In the genomic region with DNA sequence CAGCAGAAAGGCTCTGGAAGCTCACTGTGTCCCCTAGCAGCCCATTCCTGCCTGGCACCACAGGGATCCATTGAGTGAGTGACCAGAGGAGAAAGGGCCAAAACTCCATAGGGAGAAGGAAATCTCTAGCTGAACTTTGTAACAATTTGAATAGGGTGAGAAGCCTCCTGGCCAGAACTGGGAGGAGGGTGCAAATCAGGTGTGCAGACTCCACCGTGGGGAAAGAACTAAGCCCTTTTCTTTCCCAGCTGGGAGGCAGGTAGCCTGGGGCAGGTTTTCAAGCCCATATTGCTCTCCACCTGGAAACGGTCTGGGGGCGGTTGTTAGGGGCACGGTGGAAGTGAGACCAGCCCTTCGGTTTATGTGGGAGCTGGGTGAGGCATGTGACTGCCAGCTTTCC, we compare ENCODE assay signal across 21 cellular contexts.
DNase-seq lines count a peak whose midpoint lies in the region; ATAC-seq, FAIRE-seq and TF ChIP-seq lines count a peak whose summit lies in the region.
"Had no signal": no experiment of that assay in that cellular context is flagged by ENCODE, and none has a peak within 500 bp of the region (broad histone marks: within the 10 kb centered on the region; RNA-seq: fewer than 3 reads in every experiment).

No MANE protein-coding gene starts in this region.

- H3K27ac ChIP-seq in H1 (ENCODE audit: low read depth, low read length) (no peak overlapping the region), mesenchymal stem cell (ENCODE audit: low read length, poor library complexity, severe bottlenecking) (no peak overlapping the region), spleen (no peak overlapping the region)
- H3K27ac ChIP-seq: 22Rv1; A549; BLaER1 treated with 17β-estradiol and CSF1 and Interleukin-3, amounts not matched to agents 10 nM and 100 nM; C4-2B had no signal

- no peak overlapping the region for H3K56ac ChIP-seq in H1 (replicated peaks; ENCODE audit: insufficient read length, low read depth, low read length)

- H3K36me3 ChIP-seq in H1 (ENCODE audit: control insufficient read depth in 2 of 4, insufficient read depth in 4 of 4, low read length in 3 of 4), result no peaks in the 10 kb centered on the region
- H3K36me3 ChIP-seq in mesenchymal stem cell (ENCODE audit: control insufficient read depth in 1 of 2, insufficient read depth in 2 of 2, low read depth in 1 of 2, low read length in 2 of 2), result no peaks in the 10 kb centered on the region
- no peaks in the 10 kb centered on the region for H3K36me3 ChIP-seq in spleen
- H3K36me3 ChIP-seq: BLaER1 treated with 17β-estradiol and CSF1 and Interleukin-3, amounts not matched to agents 10 nM and 100 nM had no signal

- no peak for TF ChIP-seq EP300 in H1 (IDR thresholded peaks at IDR 0.05; ENCODE audit: borderline replicate concordance in 1 of 2, low read depth in 2 of 2, low read length in 2 of 2)

- H3K27me3 ChIP-seq in H1 (replicated peaks in 1 of 4; ENCODE audit: control insufficient read depth in 3 of 4, extremely low read depth in 1 of 4, insufficient read depth in 3 of 4, low read length in 3 of 4) (no peaks in the 10 kb centered on the region), mesenchymal stem cell (ENCODE audit: control insufficient read depth in 1 of 2, insufficient read depth in 1 of 2, low read length in 2 of 2) (no peaks in the 10 kb centered on the region), spleen (replicated peaks in 1 of 7) (no peaks in the 10 kb centered on the region)
- H3K27me3 ChIP-seq: BLaER1 treated with 17β-estradiol and CSF1 and Interleukin-3, amounts not matched to agents 10 nM and 100 nM had no signal

- intact Hi-C loops in spleen (cut with DNase I; ENCODE audit: low total_unique reads) (no loop called here), lower leg skin (cut with DNase I; ENCODE audit: low total_unique reads) (no loop called here)

- ATAC-seq in HG03196 (IDR thresholded peaks at IDR 0.05; ENCODE audit: unreplicated experiment), result no peak
- ATAC-seq: A549; CD8-positive, alpha-beta T cell had no signal

- no peak for TF ChIP-seq RAD21 in H1 (IDR thresholded peaks at IDR 0.05 in 1 of 2, conservative IDR thresholded peaks at IDR 0.05 in 1 of 2; ENCODE audit: low read depth in 2 of 2, low read length in 2 of 2)

- H2AK5ac ChIP-seq in H1 (ENCODE audit: low read depth, low read length), result no peak overlapping the region
- H2AK5ac ChIP-seq in mesenchymal stem cell (ENCODE audit: low read length, severe bottlenecking), result no peak overlapping the region

- peak overlapping the region; percentile 44; the same call in 1 of the 2 replicates for H2AFZ ChIP-seq in H1 (ENCODE audit: low read length)
- H2AFZ ChIP-seq in mesenchymal stem cell (ENCODE audit: low read depth, low read length), result no peak overlapping the region

- H2BK15ac ChIP-seq in H1 (ENCODE audit: low read length), result no peak overlapping the region
- peak overlapping the region; percentile 74 for H2BK15ac ChIP-seq in mesenchymal stem cell (ENCODE audit: low read depth, poor library complexity, severe bottlenecking)

- no peak for FAIRE-seq in H1 (lab: Jason Lieb, UNC)
- FAIRE-seq: A549, D721Med, GM12891, GM19239 had no signal

- H2BK12ac ChIP-seq in H1 (ENCODE audit: low read depth, low read length), result no peak overlapping the region; the same call in 1 of the 2 replicates
- H2BK12ac ChIP-seq in mesenchymal stem cell (ENCODE audit: low read length in 2 of 2), result no peak overlapping the region

- no peak for TF ChIP-seq POLR2A in H1 (IDR thresholded peaks at IDR 0.05; ENCODE audit: control extremely low read depth in 1 of 2, low read depth in 2 of 2, low read length in 2 of 2)
- TF ChIP-seq POLR2A in spleen (IDR thresholded peaks at IDR 0.05), result no peak
- TF ChIP-seq POLR2A in lower leg skin (IDR thresholded peaks at IDR 0.05), result no peak

- H3K14ac ChIP-seq in H1 (ENCODE audit: insufficient read length) (no peak overlapping the region), mesenchymal stem cell (ENCODE audit: low read length in 2 of 2) (no peak overlapping the region)

- H3K4me1 ChIP-seq in H1 (replicated peaks in 1 of 4; ENCODE audit: control insufficient read depth in 3 of 4, insufficient read depth in 4 of 4, low read length in 3 of 4) (0 out of 7 replicates have a peak, but pooled peaks cover 0 to 3% (median 1%) of the 10 kb centered on the region in 4 experiments), mesenchymal stem cell (ENCODE audit: control insufficient read depth, insufficient read depth, low read depth, low read length) (no peaks in the 10 kb centered on the region), spleen (no peaks in the 10 kb centered on the region)
- H3K4me1 ChIP-seq: A549; BLaER1 treated with 17β-estradiol and CSF1 and Interleukin-3, amounts not matched to agents 10 nM and 100 nM; Caco-2 had no signal

- H3K79me2 ChIP-seq in H1 (ENCODE audit: control insufficient read depth in 1 of 2, insufficient read depth in 2 of 2, low read length in 2 of 2), result no peaks in the 10 kb centered on the region

- H3K4ac ChIP-seq in H1 (replicated peaks; ENCODE audit: insufficient read length, low read depth, low read length) (no peak overlapping the region), mesenchymal stem cell (ENCODE audit: low read depth in 1 of 2, low read length in 2 of 2) (no peak overlapping the region)

- H4K5ac ChIP-seq in H1 (ENCODE audit: insufficient read length, low read depth, low read length), result no peak overlapping the region

- WGBS in H1 (ENCODE audit: extremely low coverage in 1 of 2, insufficient coverage in 1 of 2, insufficient read length in 1 of 2, insufficient replicate concordance in 2 of 2, low coverage in 1 of 2, low lambda C conversion rate in 2 of 2, missing lambda C conversion rate in 1 of 2), 2 experiments, result 82% methylated on average over 4 of the region's 5 CpGs; no CpG with 5 or more reads in 1 of the 2 experiments
- WGBS in mesenchymal stem cell, result 66% methylated on average over 5 of the region's 5 CpGs
- 73 to 93% (median 86%) methylated on average over 5 of the region's 5 CpGs for WGBS in spleen, 5 donors
- WGBS in lower leg skin, 2 donors, result 77 to 86% methylated on average over 5 of the region's 5 CpGs

- no peak overlapping the region for H2BK120ac ChIP-seq in H1 (replicated peaks; ENCODE audit: low read depth, low read length)
- H2BK120ac ChIP-seq in mesenchymal stem cell (ENCODE audit: low read depth, low read length), result no peak overlapping the region

- H3K4me3 ChIP-seq in H1 (ENCODE audit: extremely low read depth in 1 of 4, insufficient read depth in 2 of 4, low read depth in 3 of 4, low read length in 4 of 4) (no peak overlapping the region), mesenchymal stem cell (ENCODE audit: insufficient read depth in 1 of 2, low read depth in 1 of 2, low read length in 2 of 2) (no peak overlapping the region), spleen (no peak overlapping the region), lower leg skin (ENCODE audit: low read depth, poor library complexity, severe bottlenecking) (no peak overlapping the region)
- H3K4me3 ChIP-seq: A549; BLaER1 treated with 17β-estradiol and CSF1 and Interleukin-3, amounts not matched to agents 10 nM and 100 nM had no signal

- no peak overlapping the region for H3K18ac ChIP-seq in H1 (ENCODE audit: extremely low read depth, low read length)
- no peak overlapping the region for H3K18ac ChIP-seq in mesenchymal stem cell (ENCODE audit: low read depth in 1 of 2, low read length in 2 of 2)

- H2BK5ac ChIP-seq in H1 (ENCODE audit: low read depth, low read length) (no peak overlapping the region), mesenchymal stem cell (ENCODE audit: low read depth, low read length, poor library complexity, severe bottlenecking) (no peak overlapping the region)

- H3K4me2 ChIP-seq in H1 (ENCODE audit: insufficient read depth in 1 of 2, low read depth in 2 of 2, low read length in 2 of 2), result no peak overlapping the region
- no peak overlapping the region for H3K4me2 ChIP-seq in mesenchymal stem cell (ENCODE audit: low read length, poor library complexity, severe bottlenecking)
- H3K4me2 ChIP-seq: A549; BLaER1 treated with 17β-estradiol and CSF1 and Interleukin-3, amounts not matched to agents 10 nM and 100 nM had no signal

- H3K9ac ChIP-seq in H1 (replicated peaks in 1 of 4; ENCODE audit: extremely low read depth in 1 of 4, low read depth in 3 of 4, low read length in 3 of 4) (no peak overlapping the region), mesenchymal stem cell (ENCODE audit: low read length) (no peak overlapping the region)
- H3K9ac ChIP-seq: BLaER1 treated with 17β-estradiol and CSF1 and Interleukin-3, amounts not matched to agents 10 nM and 100 nM had no signal

- DNase-seq in ELF-1 (ENCODE audit: low read depth, low spot score) (peak; percentile 13), H1 (ENCODE audit: low read depth in 1 of 2, low spot score in 2 of 2) (no peak), mesenchymal stem cell (no peak), spleen (peak; percentile 48), lower leg skin (ENCODE audit: low spot score in 2 of 2) (no peak)
- no peak for DNase-seq in activated CD4-positive, alpha-beta T cell treated with anti-CD3 and anti-CD28 coated beads, Interleukin-2, amount 50 U/mL, for 1 hour
- DNase-seq: AML-193; Caco-2; Calu3; CD4-positive, alpha-beta T cell; DMS79 treated with DMSO at 0.1 percent for 48 hours; GDM1 had no signal

- no peak overlapping the region for H2BK20ac ChIP-seq in H1 (ENCODE audit: low read length)

- POLR2A ChIA-PET in H1 (lab: Charles Lee; ENCODE audit: partially characterized antibody), result no interaction called here

- CTCF ChIA-PET in H1 (lab: Charles Lee; ENCODE audit: partially characterized antibody), result interaction anchor here (0.5 to 1.9 kb wide), 7 partner anchors 9 to 150 kb away, joined by 3 to 6 read pairs (median 3); no protein-coding TSS in a partner anchor

- no peaks in the 10 kb centered on the region for H4K20me1 ChIP-seq in H1 (replicated peaks in 1 of 2; ENCODE audit: control insufficient read depth in 1 of 2, insufficient read depth in 2 of 2, low read length in 2 of 2)
- H4K20me1 ChIP-seq: BLaER1 treated with 17β-estradiol and CSF1 and Interleukin-3, amounts not matched to agents 10 nM and 100 nM had no signal

- H3K23ac ChIP-seq in H1 (ENCODE audit: insufficient read length), result no peak overlapping the region
- H3K23ac ChIP-seq in mesenchymal stem cell (ENCODE audit: low read length in 2 of 2), result no peak overlapping the region

- H4K8ac ChIP-seq in H1 (ENCODE audit: extremely low read depth, insufficient read depth, low read length) (no peak overlapping the region), mesenchymal stem cell (ENCODE audit: low read length) (no peak overlapping the region)

- no peak overlapping the region for H4K91ac ChIP-seq in H1 (replicated peaks; ENCODE audit: insufficient read length, low read length)
- H4K91ac ChIP-seq in mesenchymal stem cell (ENCODE audit: low read length), result no peak overlapping the region

- H3K79me1 ChIP-seq in H1 (ENCODE audit: low read depth, low read length) (no peaks in the 10 kb centered on the region), mesenchymal stem cell (replicated peaks; ENCODE audit: low read length, poor library complexity, severe bottlenecking) (no peaks in the 10 kb centered on the region)

- no peaks in the 10 kb centered on the region for H3K23me2 ChIP-seq in H1 (ENCODE audit: low read depth, low read length)

- no peaks in the 10 kb centered on the region for H3K9me3 ChIP-seq in H1 (ENCODE audit: insufficient read depth in 2 of 2, low read depth in 1 of 2, low read length in 1 of 2)
- no peaks in the 10 kb centered on the region for H3K9me3 ChIP-seq in mesenchymal stem cell (ENCODE audit: control insufficient read depth, low read length)
- H3K9me3 ChIP-seq in spleen, result peaks cover 0 to under 1% (median 0%) of the 10 kb centered on the region in 8 donors
- H3K9me3 ChIP-seq: A549, Caco-2 had no signal

- no peak for TF ChIP-seq CTCF in H1 (IDR thresholded peaks at IDR 0.05; ENCODE audit: control extremely low read depth in 1 of 3, insufficient read depth in 1 of 3, low read depth in 1 of 3, low read length in 3 of 3)
- no peak for TF ChIP-seq CTCF in spleen (IDR thresholded peaks at IDR 0.05 in 8 of 11, conservative IDR thresholded peaks at IDR 0.05 in 3 of 11)
- no peak for TF ChIP-seq CTCF in lower leg skin (IDR thresholded peaks at IDR 0.05)

Comparison
In these comparisons a context has a peak if more than half of its experiments do, and no peak if none do; other contexts are left out.
1. DNase-seq: peak in ELF-1 (single experiment) and spleen (single experiment); none in H1 (0 of 2), mesenchymal stem cell (single experiment), lower leg skin (0 of 2) and activated CD4-positive, alpha-beta T cell treated with anti-CD3 and anti-CD28 coated beads, Interleukin-2, amount 50 U/mL, for 1 hour (single experiment).